In genomic region chr3:13258280-13258679, GRCh38 we compare ENCODE assay signal across 35 cellular contexts.
"Had no signal": no experiment of that assay in that cellular context is flagged by ENCODE, and none has a peak within 500 bp of the region (broad histone marks: within the 10 kb centered on the region; RNA-seq: fewer than 3 reads in every experiment).

No MANE protein-coding gene starts in this region.

- H3K9me3 ChIP-seq: MG63 had no signal

- DNase-seq: Karpas-422, Kasumi-1, MG63, MM.1S, MV-4-11, NCI-H1048, NCI-H1092, NCI-H1092 treated with DMSO at 0.1 percent for 48 hours, NCI-H1105, NCI-H1105 treated with DMSO at 0.1 percent for 48 hours, NCI-H1417, NCI-H1417 treated with DMSO at 0.1 percent for 48 hours, NCI-H1436, NCI-H1436 treated with DMSO at 0.1 percent for 48 hours, NCI-H146, NCI-H1694, NCI-H1694 treated with DMSO at 0.1 percent for 48 hours, NCI-H187, NCI-H187 treated with DMSO at 0.1 percent for 48 hours, NCI-H1930, NCI-H2029, NCI-H2029 treated with DMSO at 0.1 percent for 48 hours, NCI-H2081, NCI-H2081 treated with DMSO at 0.1 percent for 48 hours, NCI-H2107, NCI-H2171, NCI-H2171 treated with DMSO at 0.1 percent for 48 hours, NCI-H2227 treated with DMSO at 0.1 percent for 48 hours, NCI-H226, NCI-H345, NCI-H446, NCI-H446 treated with DMSO at 0.1 percent for 48 hours, NCI-H510A, NCI-H510A treated with DMSO at 0.1 percent for 48 hours, NCI-H524 had no signal

- H3K27me3 ChIP-seq: MG63 had no signal

- H3K4me3 ChIP-seq: MG63 had no signal

- H3K36me3 ChIP-seq: MG63 had no signal
